11 cellular contexts compared by ENCODE assay signal in genomic region chr5:56565693-56566092, GRCh38.
DNase-seq lines count a peak whose midpoint lies in the region; ATAC-seq lines count a peak whose summit lies in the region.
"Had no signal": no experiment of that assay in that cellular context is flagged by ENCODE, and none has a peak within 500 bp of the region (broad histone marks: within the 10 kb centered on the region; RNA-seq: fewer than 3 reads in every experiment).

No MANE protein-coding gene starts in this region.

- no peaks in the 10 kb centered on the region for H3K27me3 ChIP-seq in BLaER1 treated with 17β-estradiol and CSF1 and Interleukin-3, amounts not matched to agents 10 nM and 100 nM

- DNase-seq in SKM-1 treated with dmso at 0.1 percent for 144 hours (lab: John Stamatoyannopoulos, UW; ENCODE audit: unreplicated experiment) (peak; percentile 87), hippocampal formation (lab: John Stamatoyannopoulos, UW) (no peak)
- no peak for DNase-seq in activated T-cell treated with anti-CD3 and anti-CD28 coated beads, Interleukin-2, amount 50 U/mL, for 4 hours
- DNase-seq in stimulated activated CD4-positive, alpha-beta T cell treated with anti-CD3 and anti-CD28 coated beads, Interleukin-4, amount 100 ng/mL, for 4 hours, result no peak
- DNase-seq: SK-N-SH; stimulated activated CD4-positive, alpha-beta T cell treated with anti-CD3 and anti-CD28 coated beads, Interleukin-12 subunit alpha, Interleukin-12 subunit beta, amount 100 ng/mL, for 4 hours; stimulated activated naive CD8-positive, alpha-beta T cell treated with anti-CD3 and anti-CD28 coated beads, Interleukin-15, Interleukin-2, amounts not matched to agents 100 U/mL and 50 U/mL, for 24 hours had no signal

- peak; percentile 92 for ATAC-seq in GM19438 (IDR thresholded peaks at IDR 0.05; ENCODE audit: low read depth, unreplicated experiment)
- peak; percentile 61 for ATAC-seq in HG03139 (IDR thresholded peaks at IDR 0.05; ENCODE audit: unreplicated experiment)
- ATAC-seq in activated T-cell treated with anti-CD3 and anti-CD28 coated beads, Interleukin-2, amount 50 U/mL, for 4 hours, result no peak
- ATAC-seq in GM19324 (IDR thresholded peaks at IDR 0.05; ENCODE audit: low FRiP score, unreplicated experiment), result no peak
- ATAC-seq: stimulated activated naive CD8-positive, alpha-beta T cell treated with anti-CD3 and anti-CD28 coated beads, Interleukin-15, Interleukin-2, amounts not matched to agents 100 U/mL and 50 U/mL, for 24 hours had no signal

- peak overlapping the region in 8 of 11 experiments; percentile 46 to 75 (median 66); a peak in 16 of 22 replicates for H3K27ac ChIP-seq in BLaER1 treated with 17β-estradiol and CSF1 and Interleukin-3, amounts not matched to agents 10 nM and 100 nM

- no peak overlapping the region for H3K4me3 Mint-ChIP-seq in activated T-cell treated with anti-CD3 and anti-CD28 coated beads, Interleukin-2, amount 50 U/mL, for 4 hours

- H3K9me3 ChIP-seq in BLaER1 treated with 17β-estradiol and CSF1 and Interleukin-3, amounts not matched to agents 10 nM and 100 nM (replicated peaks in 1 of 11), result peaks cover 0 to 9% (median 0%) of the 10 kb centered on the region in 11 experiments; a peak in 2 of 22 replicates
- H3K9me3 ChIP-seq: SK-N-SH had no signal

- no peaks in the 10 kb centered on the region for H3K36me3 Mint-ChIP-seq in activated T-cell treated with anti-CD3 and anti-CD28 coated beads, Interleukin-2, amount 50 U/mL, for 4 hours (ENCODE audit: insufficient read depth)

- H3K36me3 ChIP-seq in BLaER1 treated with 17β-estradiol and CSF1 and Interleukin-3, amounts not matched to agents 10 nM and 100 nM, result no peaks in the 10 kb centered on the region

- H3K9ac ChIP-seq in BLaER1 treated with 17β-estradiol and CSF1 and Interleukin-3, amounts not matched to agents 10 nM and 100 nM, result peak overlapping the region in 8 of 11 experiments; percentile 25 to 67 (median 51); a peak in 13 of 22 replicates
- H3K9ac ChIP-seq: SK-N-SH had no signal

- H3K9me3 Mint-ChIP-seq in activated T-cell treated with anti-CD3 and anti-CD28 coated beads, Interleukin-2, amount 50 U/mL, for 4 hours, result no peaks in the 10 kb centered on the region

- H3K27me3 Mint-ChIP-seq in activated T-cell treated with anti-CD3 and anti-CD28 coated beads, Interleukin-2, amount 50 U/mL, for 4 hours (ENCODE audit: low read depth), result no peaks in the 10 kb centered on the region

- H3K4me1 Mint-ChIP-seq in activated T-cell treated with anti-CD3 and anti-CD28 coated beads, Interleukin-2, amount 50 U/mL, for 4 hours (ENCODE audit: low read depth), result peaks cover 20% of the 10 kb centered on the region

- H3K4me2 ChIP-seq in BLaER1 treated with 17β-estradiol and CSF1 and Interleukin-3, amounts not matched to agents 10 nM and 100 nM, result peak overlapping the region; percentile 73 to 93 (median 84)
- H3K4me2 ChIP-seq: SK-N-SH had no signal

- H3K4me1 ChIP-seq in BLaER1 treated with 17β-estradiol and CSF1 and Interleukin-3, amounts not matched to agents 10 nM and 100 nM, result peaks cover 42 to 67% (median 59%) of the 10 kb centered on the region in 10 experiments

- no peaks in the 10 kb centered on the region for H4K20me1 ChIP-seq in BLaER1 treated with 17β-estradiol and CSF1 and Interleukin-3, amounts not matched to agents 10 nM and 100 nM

- H3K4me3 ChIP-seq in BLaER1 treated with 17β-estradiol and CSF1 and Interleukin-3, amounts not matched to agents 10 nM and 100 nM, result peak overlapping the region in 9 of 10 experiments; percentile 1 to 37 (median 13); a peak in 9 of 20 replicates

Comparison
In these comparisons a context has a peak if more than half of its experiments do, and no peak if none do; other contexts are left out.
1. ATAC-seq: peak in GM19438 (single experiment) and HG03139 (single experiment); none in activated T-cell treated with anti-CD3 and anti-CD28 coated beads, Interleukin-2, amount 50 U/mL, for 4 hours (0 of 2) and GM19324 (single experiment).